In the genomic region with DNA sequence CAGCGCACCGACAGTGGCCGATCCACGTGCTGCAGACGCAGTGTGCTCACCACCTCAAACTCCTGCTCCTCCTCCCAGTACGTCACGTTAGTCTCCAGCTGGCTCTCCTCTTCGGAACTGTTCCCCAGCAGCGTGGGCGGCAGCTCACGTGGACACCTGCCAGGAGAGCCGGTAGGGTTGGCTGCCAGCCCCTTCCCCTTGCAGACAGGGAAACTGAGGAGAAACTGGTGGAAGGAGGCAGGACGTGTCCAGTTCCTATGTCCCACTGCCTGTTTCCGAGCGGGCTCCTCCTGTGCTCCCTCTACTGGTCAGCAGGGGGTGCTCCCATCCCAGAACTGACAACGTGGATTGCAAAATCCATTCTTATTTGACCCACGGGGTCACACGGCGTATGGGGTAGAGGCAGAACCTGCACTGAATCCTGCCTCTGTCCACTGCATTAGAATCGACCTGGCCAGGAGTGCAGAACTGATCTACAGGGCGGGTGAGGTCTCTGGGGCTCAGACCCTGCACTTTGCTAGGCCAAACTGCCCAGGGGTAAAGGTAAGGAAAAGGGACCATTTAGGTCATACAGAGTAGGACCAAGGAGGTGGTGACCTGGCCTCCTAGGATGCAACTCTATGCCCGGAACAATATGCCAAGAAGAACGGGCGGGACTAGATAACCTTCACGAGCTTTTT, we compare ENCODE assay signal across 1 cellular context.
TF ChIP-seq lines count a peak whose summit lies in the region.

No MANE protein-coding gene starts in this region.

TF ChIP-seq in HepG2, 621 proteins besides CTCF, POLR2A, EP300 and RAD21 (continued from another document and continues in another):
- TF ChIP-seq, protein P1, sequence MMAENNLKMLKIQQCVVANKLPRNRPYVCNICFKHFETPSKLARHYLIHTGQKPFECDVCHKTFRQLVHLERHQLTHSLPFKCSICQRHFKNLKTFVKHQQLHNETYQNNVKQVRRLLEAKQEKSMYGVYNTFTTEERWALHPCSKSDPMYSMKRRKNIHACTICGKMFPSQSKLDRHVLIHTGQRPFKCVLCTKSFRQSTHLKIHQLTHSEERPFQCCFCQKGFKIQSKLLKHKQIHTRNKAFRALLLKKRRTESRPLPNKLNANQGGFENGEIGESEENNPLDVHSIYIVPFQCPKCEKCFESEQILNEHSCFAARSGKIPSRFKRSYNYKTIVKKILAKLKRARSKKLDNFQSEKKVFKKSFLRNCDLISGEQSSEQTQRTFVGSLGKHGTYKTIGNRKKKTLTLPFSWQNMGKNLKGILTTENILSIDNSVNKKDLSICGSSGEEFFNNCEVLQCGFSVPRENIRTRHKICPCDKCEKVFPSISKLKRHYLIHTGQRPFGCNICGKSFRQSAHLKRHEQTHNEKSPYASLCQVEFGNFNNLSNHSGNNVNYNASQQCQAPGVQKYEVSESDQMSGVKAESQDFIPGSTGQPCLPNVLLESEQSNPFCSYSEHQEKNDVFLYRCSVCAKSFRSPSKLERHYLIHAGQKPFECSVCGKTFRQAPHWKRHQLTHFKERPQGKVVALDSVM (CRISPR knock-in tag; IDR thresholded peaks at IDR 0.05): no peak
- TF ChIP-seq XBP1 (CRISPR knock-in tag; IDR thresholded peaks at IDR 0.05): no peak
- TF ChIP-seq ZFP62 (CRISPR knock-in tag; IDR thresholded peaks at IDR 0.05): no peak
- no peak for TF ChIP-seq NR3C1 (CRISPR knock-in tag; IDR thresholded peaks at IDR 0.05)
- TF ChIP-seq ZNF563 (CRISPR knock-in tag; IDR thresholded peaks at IDR 0.05): no peak
- TF ChIP-seq, protein P2, sequence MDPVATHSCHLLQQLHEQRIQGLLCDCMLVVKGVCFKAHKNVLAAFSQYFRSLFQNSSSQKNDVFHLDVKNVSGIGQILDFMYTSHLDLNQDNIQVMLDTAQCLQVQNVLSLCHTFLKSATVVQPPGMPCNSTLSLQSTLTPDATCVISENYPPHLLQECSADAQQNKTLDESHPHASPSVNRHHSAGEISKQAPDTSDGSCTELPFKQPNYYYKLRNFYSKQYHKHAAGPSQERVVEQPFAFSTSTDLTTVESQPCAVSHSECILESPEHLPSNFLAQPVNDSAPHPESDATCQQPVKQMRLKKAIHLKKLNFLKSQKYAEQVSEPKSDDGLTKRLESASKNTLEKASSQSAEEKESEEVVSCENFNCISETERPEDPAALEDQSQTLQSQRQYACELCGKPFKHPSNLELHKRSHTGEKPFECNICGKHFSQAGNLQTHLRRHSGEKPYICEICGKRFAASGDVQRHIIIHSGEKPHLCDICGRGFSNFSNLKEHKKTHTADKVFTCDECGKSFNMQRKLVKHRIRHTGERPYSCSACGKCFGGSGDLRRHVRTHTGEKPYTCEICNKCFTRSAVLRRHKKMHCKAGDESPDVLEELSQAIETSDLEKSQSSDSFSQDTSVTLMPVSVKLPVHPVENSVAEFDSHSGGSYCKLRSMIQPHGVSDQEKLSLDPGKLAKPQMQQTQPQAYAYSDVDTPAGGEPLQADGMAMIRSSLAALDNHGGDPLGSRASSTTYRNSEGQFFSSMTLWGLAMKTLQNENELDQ (CRISPR knock-in tag; IDR thresholded peaks at IDR 0.05; ENCODE audit: borderline replicate concordance): no peak
- TF ChIP-seq KLF11 (CRISPR knock-in tag; IDR thresholded peaks at IDR 0.05): no peak
- no peak for TF ChIP-seq ZFP36L2 (CRISPR knock-in tag; IDR thresholded peaks at IDR 0.05)
- no peak for TF ChIP-seq CREM (IDR thresholded peaks at IDR 0.05)
- no peak for TF ChIP-seq CREM (CRISPR knock-in tag; IDR thresholded peaks at IDR 0.05)
- no peak for TF ChIP-seq FOXC1 (CRISPR knock-in tag; IDR thresholded peaks at IDR 0.05; ENCODE audit: borderline replicate concordance)
- TF ChIP-seq SIX1 (CRISPR knock-in tag; IDR thresholded peaks at IDR 0.05; ENCODE audit: borderline replicate concordance): no peak
- peak; percentile 32; the same call in 1 of the 2 replicates for TF ChIP-seq MED1 (CRISPR knock-in tag; IDR thresholded peaks at IDR 0.05)
- 0 out of 2 replicates have a peak, but pooled peaks have one; percentile 46 for TF ChIP-seq ZBTB3 (CRISPR knock-in tag; IDR thresholded peaks at IDR 0.05; ENCODE audit: borderline replicate concordance, low read depth)
- TF ChIP-seq, protein P3, sequence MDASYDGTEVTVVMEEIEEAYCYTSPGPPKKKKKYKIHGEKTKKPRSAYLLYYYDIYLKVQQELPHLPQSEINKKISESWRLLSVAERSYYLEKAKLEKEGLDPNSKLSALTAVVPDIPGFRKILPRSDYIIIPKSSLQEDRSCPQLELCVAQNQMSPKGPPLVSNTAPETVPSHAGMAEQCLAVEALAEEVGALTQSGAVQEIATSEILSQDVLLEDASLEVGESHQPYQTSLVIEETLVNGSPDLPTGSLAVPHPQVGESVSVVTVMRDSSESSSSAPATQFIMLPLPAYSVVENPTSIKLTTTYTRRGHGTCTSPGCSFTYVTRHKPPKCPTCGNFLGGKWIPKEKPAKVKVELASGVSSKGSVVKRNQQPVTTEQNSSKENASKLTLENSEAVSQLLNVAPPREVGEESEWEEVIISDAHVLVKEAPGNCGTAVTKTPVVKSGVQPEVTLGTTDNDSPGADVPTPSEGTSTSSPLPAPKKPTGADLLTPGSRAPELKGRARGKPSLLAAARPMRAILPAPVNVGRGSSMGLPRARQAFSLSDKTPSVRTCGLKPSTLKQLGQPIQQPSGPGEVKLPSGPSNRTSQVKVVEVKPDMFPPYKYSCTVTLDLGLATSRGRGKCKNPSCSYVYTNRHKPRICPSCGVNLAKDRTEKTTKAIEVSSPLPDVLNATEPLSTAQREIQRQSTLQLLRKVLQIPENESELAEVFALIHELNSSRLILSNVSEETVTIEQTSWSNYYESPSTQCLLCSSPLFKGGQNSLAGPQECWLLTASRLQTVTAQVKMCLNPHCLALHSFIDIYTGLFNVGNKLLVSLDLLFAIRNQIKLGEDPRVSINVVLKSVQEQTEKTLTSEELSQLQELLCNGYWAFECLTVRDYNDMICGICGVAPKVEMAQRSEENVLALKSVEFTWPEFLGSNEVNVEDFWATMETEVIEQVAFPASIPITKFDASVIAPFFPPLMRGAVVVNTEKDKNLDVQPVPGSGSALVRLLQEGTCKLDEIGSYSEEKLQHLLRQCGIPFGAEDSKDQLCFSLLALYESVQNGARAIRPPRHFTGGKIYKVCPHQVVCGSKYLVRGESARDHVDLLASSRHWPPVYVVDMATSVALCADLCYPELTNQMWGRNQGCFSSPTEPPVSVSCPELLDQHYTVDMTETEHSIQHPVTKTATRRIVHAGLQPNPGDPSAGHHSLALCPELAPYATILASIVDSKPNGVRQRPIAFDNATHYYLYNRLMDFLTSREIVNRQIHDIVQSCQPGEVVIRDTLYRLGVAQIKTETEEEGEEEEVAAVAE (CRISPR knock-in tag; IDR thresholded peaks at IDR 0.05; ENCODE audit: borderline replicate concordance): no peak
- TF ChIP-seq, protein P4, sequence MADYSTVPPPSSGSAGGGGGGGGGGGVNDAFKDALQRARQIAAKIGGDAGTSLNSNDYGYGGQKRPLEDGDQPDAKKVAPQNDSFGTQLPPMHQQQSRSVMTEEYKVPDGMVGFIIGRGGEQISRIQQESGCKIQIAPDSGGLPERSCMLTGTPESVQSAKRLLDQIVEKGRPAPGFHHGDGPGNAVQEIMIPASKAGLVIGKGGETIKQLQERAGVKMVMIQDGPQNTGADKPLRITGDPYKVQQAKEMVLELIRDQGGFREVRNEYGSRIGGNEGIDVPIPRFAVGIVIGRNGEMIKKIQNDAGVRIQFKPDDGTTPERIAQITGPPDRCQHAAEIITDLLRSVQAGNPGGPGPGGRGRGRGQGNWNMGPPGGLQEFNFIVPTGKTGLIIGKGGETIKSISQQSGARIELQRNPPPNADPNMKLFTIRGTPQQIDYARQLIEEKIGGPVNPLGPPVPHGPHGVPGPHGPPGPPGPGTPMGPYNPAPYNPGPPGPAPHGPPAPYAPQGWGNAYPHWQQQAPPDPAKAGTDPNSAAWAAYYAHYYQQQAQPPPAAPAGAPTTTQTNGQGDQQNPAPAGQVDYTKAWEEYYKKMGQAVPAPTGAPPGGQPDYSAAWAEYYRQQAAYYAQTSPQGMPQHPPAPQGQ (CRISPR knock-in tag; IDR thresholded peaks at IDR 0.05; ENCODE audit: borderline replicate concordance): no peak
- no peak for TF ChIP-seq SRSF1 (optimal IDR thresholded peaks at IDR 0.05; ENCODE audit: low read depth, low read length)
- TF ChIP-seq ZNF616 (CRISPR knock-in tag; IDR thresholded peaks at IDR 0.05; ENCODE audit: low read depth): no peak
- TF ChIP-seq THAP11 (CRISPR knock-in tag; IDR thresholded peaks at IDR 0.05): peak; percentile 38; the same call in 1 of the 2 replicates
- TF ChIP-seq ZFY (CRISPR knock-in tag; IDR thresholded peaks at IDR 0.05): no peak
- TF ChIP-seq ZNF354B (CRISPR knock-in tag; IDR thresholded peaks at IDR 0.05): no peak
- no peak for TF ChIP-seq RFX5 (IDR thresholded peaks at IDR 0.05; ENCODE audit: low read depth, low read length)
- TF ChIP-seq, protein P5, sequence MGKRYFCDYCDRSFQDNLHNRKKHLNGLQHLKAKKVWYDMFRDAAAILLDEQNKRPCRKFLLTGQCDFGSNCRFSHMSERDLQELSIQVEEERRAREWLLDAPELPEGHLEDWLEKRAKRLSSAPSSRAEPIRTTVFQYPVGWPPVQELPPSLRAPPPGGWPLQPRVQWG (CRISPR knock-in tag; IDR thresholded peaks at IDR 0.05; ENCODE audit: borderline replicate concordance, low read depth): no peak
- no peak for TF ChIP-seq ZBTB20 (CRISPR knock-in tag; IDR thresholded peaks at IDR 0.05; ENCODE audit: borderline replicate concordance, low read depth)
- TF ChIP-seq GATA4 (IDR thresholded peaks at IDR 0.05; ENCODE audit: borderline replicate concordance, low read depth): no peak
- no peak for TF ChIP-seq RCOR2 (CRISPR knock-in tag; IDR thresholded peaks at IDR 0.05)
- TF ChIP-seq, protein P6, sequence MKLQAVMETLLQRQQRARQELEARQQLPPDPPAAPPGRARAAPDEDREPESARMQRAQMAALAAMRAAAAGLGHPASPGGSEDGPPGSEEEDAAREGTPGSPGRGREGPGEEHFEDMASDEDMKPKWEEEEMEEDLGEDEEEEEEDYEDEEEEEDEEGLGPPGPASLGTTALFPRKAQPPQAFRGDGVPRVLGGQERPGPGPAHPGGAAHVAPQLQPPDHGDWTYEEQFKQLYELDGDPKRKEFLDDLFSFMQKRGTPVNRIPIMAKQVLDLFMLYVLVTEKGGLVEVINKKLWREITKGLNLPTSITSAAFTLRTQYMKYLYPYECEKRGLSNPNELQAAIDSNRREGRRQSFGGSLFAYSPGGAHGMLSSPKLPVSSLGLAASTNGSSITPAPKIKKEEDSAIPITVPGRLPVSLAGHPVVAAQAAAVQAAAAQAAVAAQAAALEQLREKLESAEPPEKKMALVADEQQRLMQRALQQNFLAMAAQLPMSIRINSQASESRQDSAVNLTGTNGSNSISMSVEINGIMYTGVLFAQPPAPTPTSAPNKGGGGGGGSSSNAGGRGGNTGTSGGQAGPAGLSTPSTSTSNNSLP (IDR thresholded peaks at IDR 0.05; ENCODE audit: low read depth, low read length): 0 out of 2 replicates have a peak, but pooled peaks have one; percentile 11
- TF ChIP-seq CENPT (CRISPR knock-in tag; IDR thresholded peaks at IDR 0.05; ENCODE audit: low read depth): no peak
- TF ChIP-seq POLR2AphosphoS2 (IDR thresholded peaks at IDR 0.05; ENCODE audit: low read depth, low read length): no peak
- no peak for TF ChIP-seq ZNF570 (CRISPR knock-in tag; IDR thresholded peaks at IDR 0.05; ENCODE audit: borderline replicate concordance)
- TF ChIP-seq STAG1 (CRISPR knock-in tag; IDR thresholded peaks at IDR 0.05): peak; percentile 97
- TF ChIP-seq IKZF1 (IDR thresholded peaks at IDR 0.05): no peak
- TF ChIP-seq, protein P7, sequence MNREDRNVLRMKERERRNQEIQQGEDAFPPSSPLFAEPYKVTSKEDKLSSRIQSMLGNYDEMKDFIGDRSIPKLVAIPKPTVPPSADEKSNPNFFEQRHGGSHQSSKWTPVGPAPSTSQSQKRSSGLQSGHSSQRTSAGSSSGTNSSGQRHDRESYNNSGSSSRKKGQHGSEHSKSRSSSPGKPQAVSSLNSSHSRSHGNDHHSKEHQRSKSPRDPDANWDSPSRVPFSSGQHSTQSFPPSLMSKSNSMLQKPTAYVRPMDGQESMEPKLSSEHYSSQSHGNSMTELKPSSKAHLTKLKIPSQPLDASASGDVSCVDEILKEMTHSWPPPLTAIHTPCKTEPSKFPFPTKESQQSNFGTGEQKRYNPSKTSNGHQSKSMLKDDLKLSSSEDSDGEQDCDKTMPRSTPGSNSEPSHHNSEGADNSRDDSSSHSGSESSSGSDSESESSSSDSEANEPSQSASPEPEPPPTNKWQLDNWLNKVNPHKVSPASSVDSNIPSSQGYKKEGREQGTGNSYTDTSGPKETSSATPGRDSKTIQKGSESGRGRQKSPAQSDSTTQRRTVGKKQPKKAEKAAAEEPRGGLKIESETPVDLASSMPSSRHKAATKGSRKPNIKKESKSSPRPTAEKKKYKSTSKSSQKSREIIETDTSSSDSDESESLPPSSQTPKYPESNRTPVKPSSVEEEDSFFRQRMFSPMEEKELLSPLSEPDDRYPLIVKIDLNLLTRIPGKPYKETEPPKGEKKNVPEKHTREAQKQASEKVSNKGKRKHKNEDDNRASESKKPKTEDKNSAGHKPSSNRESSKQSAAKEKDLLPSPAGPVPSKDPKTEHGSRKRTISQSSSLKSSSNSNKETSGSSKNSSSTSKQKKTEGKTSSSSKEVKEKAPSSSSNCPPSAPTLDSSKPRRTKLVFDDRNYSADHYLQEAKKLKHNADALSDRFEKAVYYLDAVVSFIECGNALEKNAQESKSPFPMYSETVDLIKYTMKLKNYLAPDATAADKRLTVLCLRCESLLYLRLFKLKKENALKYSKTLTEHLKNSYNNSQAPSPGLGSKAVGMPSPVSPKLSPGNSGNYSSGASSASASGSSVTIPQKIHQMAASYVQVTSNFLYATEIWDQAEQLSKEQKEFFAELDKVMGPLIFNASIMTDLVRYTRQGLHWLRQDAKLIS (CRISPR knock-in tag; IDR thresholded peaks at IDR 0.05): no peak
